ENCODE assay signal across 35 cellular contexts in genomic region chr11:32569313-32569881, GRCh38. TPM values are rescaled to one million over a fixed set of nuclear protein-coding genes. Genes with fewer than 3 reads are reported as not detected.
DNase-seq lines count a peak whose midpoint lies in the region; ATAC-seq, FAIRE-seq and TF ChIP-seq lines count a peak whose summit lies in the region.
"Had no signal": no experiment of that assay in that cellular context is flagged by ENCODE, and none has a peak within 500 bp of the region (broad histone marks: within the 10 kb centered on the region; RNA-seq: fewer than 3 reads in every experiment).

No MANE protein-coding gene starts in this region.

- no peak overlapping the region for H2BK15ac ChIP-seq in H9 (ENCODE audit: low read depth, low read length)

- DNase-seq in amniotic epithelial cell (ENCODE audit: low read depth) (peak; percentile 32), K562 (ENCODE audit: extremely low read depth in 1 of 4, low spot score in 3 of 4) (no peak), omental fat pad (ENCODE audit: low spot score) (no peak), ovary (no peak), H9 (no peak)
- DNase-seq: 8988T; ACHN; AML-193; BE2C; C1 segment of cervical spinal cord; Caco-2; Calu3; CD4-positive, alpha-beta memory T cell; CD4-positive, alpha-beta T cell; CD4-positive, CD25-positive, alpha-beta regulatory T cell; CD8-positive, alpha-beta memory T cell; CD8-positive, alpha-beta T cell; COR-L47; DMS 273 treated with DMSO at 0.1 percent for 48 hours; DMS153; DMS53; DMS79; DMS79 treated with DMSO at 0.1 percent for 48 hours; DND-41; EL had no signal

- no peak overlapping the region for H2AK5ac ChIP-seq in H9 (ENCODE audit: insufficient read length, low read length)

- WGBS in K562 (ENCODE audit: insufficient coverage, low coverage, missing lambda C conversion rate): 0% methylated on average over 2 of the region's 4 CpGs
- 43 to 70% (median 64%) methylated on average over 4 of the region's 4 CpGs for WGBS in ovary, 3 donors
- no CpG with 5 or more reads among the region's 4 CpGs for WGBS in H9 (ENCODE audit: extremely low coverage, insufficient read length, low lambda C conversion rate)

- no peak for TF ChIP-seq POLR2A in K562 (conservative IDR thresholded peaks at IDR 0.05)
- TF ChIP-seq POLR2A in ovary (IDR thresholded peaks at IDR 0.05): no peak

- no peaks in the 10 kb centered on the region for H3K79me1 ChIP-seq in H9 (ENCODE audit: insufficient read depth, low read depth, low read length, poor library complexity, severe bottlenecking)

- H3K4me1 Mint-ChIP-seq in H9: peaks cover 9 to 10% of the 10 kb centered on the region in 2 experiments

- H3T11ph ChIP-seq in H9 (ENCODE audit: low read length): no peak overlapping the region

- H3K4me3 ChIP-seq in K562 (no peak overlapping the region), ovary (no peak overlapping the region)
- H3K4me3 ChIP-seq: A549; BLaER1; BLaER1 treated with 17β-estradiol and CSF1 and Interleukin-3, amounts not matched to agents 10 nM and 100 nM had no signal

- no peak overlapping the region for H3K27ac ChIP-seq in K562 (ENCODE audit: extremely low read depth, low read depth, low read length)
- no peak overlapping the region for H3K27ac ChIP-seq in ovary
- no peak overlapping the region for H3K27ac ChIP-seq in H9 (ENCODE audit: insufficient read length, low read depth, low read length)
- H3K27ac ChIP-seq: 22Rv1; A549; BLaER1; BLaER1 treated with 17β-estradiol and CSF1 and Interleukin-3, amounts not matched to agents 10 nM and 100 nM; C4-2B had no signal

- no peak overlapping the region for H3K23ac ChIP-seq in H9 (ENCODE audit: insufficient read length, low read depth, low read length)

- H2BK12ac ChIP-seq in H9 (ENCODE audit: insufficient read length, low read depth, low read length): no peak overlapping the region

- H3K36me3 ChIP-seq in K562 (ENCODE audit: control insufficient read depth, insufficient read depth, low read length): no peaks in the 10 kb centered on the region
- H3K36me3 ChIP-seq in ovary: no peaks in the 10 kb centered on the region
- H3K36me3 ChIP-seq: BE2C; BLaER1; BLaER1 treated with 17β-estradiol and CSF1 and Interleukin-3, amounts not matched to agents 10 nM and 100 nM had no signal

- H3K79me2 ChIP-seq in K562 (ENCODE audit: control insufficient read depth, insufficient read depth, low read length) (no peaks in the 10 kb centered on the region), H9 (ENCODE audit: insufficient read depth, low read length) (no peaks in the 10 kb centered on the region)

- no peak overlapping the region for H3K56ac ChIP-seq in H9 (ENCODE audit: insufficient read length, low read depth, low read length)

- BruUV-seq in K562 (replicated peaks; lab: Mats Ljungman, UMichigan): no TSS peak

- no peak overlapping the region for H4K91ac ChIP-seq in H9 (ENCODE audit: insufficient read length, low read depth, low read length)

- H3K27me3 ChIP-seq in K562 (ENCODE audit: control insufficient read depth in 2 of 2, insufficient read depth in 2 of 2, low read length in 2 of 2): no peaks in the 10 kb centered on the region
- H3K27me3 ChIP-seq in ovary: no peaks in the 10 kb centered on the region
- no peaks in the 10 kb centered on the region for H3K27me3 ChIP-seq in H9 (ENCODE audit: insufficient read depth, low read length)
- H3K27me3 ChIP-seq: BE2C; BLaER1; BLaER1 treated with 17β-estradiol and CSF1 and Interleukin-3, amounts not matched to agents 10 nM and 100 nM had no signal

- H3K9ac ChIP-seq in K562 (ENCODE audit: insufficient read depth in 1 of 2, low read depth in 2 of 2, low read length in 2 of 2) (no peak overlapping the region), H9 (ENCODE audit: extremely low read depth, insufficient read length, low read length) (no peak overlapping the region)
- H3K9ac ChIP-seq: BLaER1; BLaER1 treated with 17β-estradiol and CSF1 and Interleukin-3, amounts not matched to agents 10 nM and 100 nM had no signal

- H4K20me1 ChIP-seq in K562 (replicated peaks; ENCODE audit: control insufficient read depth, insufficient read depth, low read length) (no peaks in the 10 kb centered on the region), H9 (ENCODE audit: control insufficient read depth, insufficient read depth, insufficient read length) (no peaks in the 10 kb centered on the region)
- H4K20me1 ChIP-seq: BLaER1; BLaER1 treated with 17β-estradiol and CSF1 and Interleukin-3, amounts not matched to agents 10 nM and 100 nM had no signal

- intact Hi-C loops in K562 (cut with micrococcal nuclease) (no loop called here), ovary (cut with DNase I) (no loop called here)

- H2BK5ac ChIP-seq in H9 (ENCODE audit: insufficient read length, low read length): no peak overlapping the region

- H3K23me2 ChIP-seq in H9 (ENCODE audit: insufficient read length, low read depth, low read length, poor library complexity, severe bottlenecking): no peaks in the 10 kb centered on the region

- H2BK20ac ChIP-seq in H9 (ENCODE audit: low read depth, low read length, poor library complexity, severe bottlenecking): no peak overlapping the region

- no peak for TF ChIP-seq RAD21 in K562 (CRISPR knock-in tag; conservative IDR thresholded peaks at IDR 0.05 in 1 of 2, IDR thresholded peaks at IDR 0.05 in 1 of 2)

- H3K4me1 ChIP-seq in K562 (replicated peaks in 1 of 2; ENCODE audit: control insufficient read depth in 2 of 2, insufficient read depth in 2 of 2, low read length in 2 of 2): peaks cover 0 to 5% of the 10 kb centered on the region in 2 experiments; a peak in 2 of 5 replicates
- no peaks in the 10 kb centered on the region for H3K4me1 ChIP-seq in ovary (ENCODE audit: insufficient read depth)
- peaks cover 6% of the 10 kb centered on the region; the same call in 1 of the 2 replicates for H3K4me1 ChIP-seq in H9 (ENCODE audit: insufficient read depth, low read length)
- H3K4me1 ChIP-seq: A549; BE2C; BLaER1; BLaER1 treated with 17β-estradiol and CSF1 and Interleukin-3, amounts not matched to agents 10 nM and 100 nM had no signal

- H3K27ac Mint-ChIP-seq in H9: no peak overlapping the region
- H3K27ac Mint-ChIP-seq: B cell; CD14-positive monocyte; CD4-positive, alpha-beta memory T cell; CD4-positive, alpha-beta T cell; CD4-positive, CD25-positive, alpha-beta regulatory T cell; CD8-positive, alpha-beta memory T cell; CD8-positive, alpha-beta T cell had no signal

- no peak overlapping the region for H4K8ac ChIP-seq in H9 (replicated peaks; ENCODE audit: insufficient read length, low read depth, low read length)

- ATAC-seq in K562 (no peak), omental fat pad (ENCODE audit: low FRiP score) (peak; percentile 85), HG02840 (IDR thresholded peaks at IDR 0.05; ENCODE audit: low FRiP score, unreplicated experiment) (no peak)
- ATAC-seq: A549; CD8-positive, alpha-beta T cell had no signal

- peaks cover 16% of the 10 kb centered on the region for H3K27me3 Mint-ChIP-seq in H9 (ENCODE audit: low read depth)

- CTCF ChIA-PET in K562 (lab: Yijun Ruan, JAX; ENCODE audit: low intra/inter-chr PET ratio): interaction anchor here (0.7 kb wide), 1 partner anchor 8 kb away, joined by 5 read pairs; no protein-coding TSS in a partner anchor

- H3K14ac ChIP-seq in H9 (ENCODE audit: insufficient read depth, low read length): no peak overlapping the region

- H3K9me3 Mint-ChIP-seq in H9: peaks cover 0 to 5% of the 10 kb centered on the region in 2 experiments; a peak in 1 of 5 replicates
- H3K9me3 Mint-ChIP-seq: CD14-positive monocyte; CD4-positive, alpha-beta T cell; CD4-positive, CD25-positive, alpha-beta regulatory T cell; CD8-positive, alpha-beta memory T cell; CD8-positive, alpha-beta T cell had no signal

- TF ChIP-seq EP300 in K562 (IDR thresholded peaks at IDR 0.05; ENCODE audit: low read length): no peak
- TF ChIP-seq EP300 in ovary (IDR thresholded peaks at IDR 0.05): no peak

- no peak overlapping the region for H3K4me3 Mint-ChIP-seq in H9
- H3K4me3 Mint-ChIP-seq: B cell; CD14-positive monocyte; CD4-positive, alpha-beta memory T cell; CD4-positive, alpha-beta T cell; CD4-positive, CD25-positive, alpha-beta regulatory T cell; CD8-positive, alpha-beta memory T cell; CD8-positive, alpha-beta T cell had no signal

- H2BK120ac ChIP-seq in H9 (ENCODE audit: low read depth, low read length, poor library complexity, severe bottlenecking): no peak overlapping the region

- in situ Hi-C loops in K562 (cut with MboI): no loop called here

- no peaks in the 10 kb centered on the region for H3K9me1 ChIP-seq in K562 (ENCODE audit: control insufficient read depth, insufficient read depth, low read length)

- no peaks in the 10 kb centered on the region; a peak in 1 of 7 replicates for H3K36me3 Mint-ChIP-seq in H9 (ENCODE audit: insufficient read depth in 1 of 3, low read depth in 3 of 3)
- H3K36me3 Mint-ChIP-seq: CD14-positive monocyte; CD4-positive, alpha-beta memory T cell; CD4-positive, CD25-positive, alpha-beta regulatory T cell; CD8-positive, alpha-beta T cell had no signal

- POLR2A ChIA-PET in K562 (lab: Yijun Ruan, JAX): no interaction called here

- no peak overlapping the region for H2AFZ ChIP-seq in K562 (ENCODE audit: low read depth, low read length)
- no peak overlapping the region for H2AFZ ChIP-seq in H9 (ENCODE audit: low read length)

- H3K4ac ChIP-seq in H9 (ENCODE audit: low read depth, low read length): no peak overlapping the region

- FAIRE-seq in K562 (lab: Jason Lieb, UNC): no peak
- FAIRE-seq: A204.1, A549, D721Med had no signal

- no peak overlapping the region for H3K18ac ChIP-seq in H9 (ENCODE audit: insufficient read length, low read depth, low read length)

- no peak overlapping the region for H3K4me2 ChIP-seq in K562 (ENCODE audit: insufficient read depth, low read length)
- H3K4me2 ChIP-seq in H9 (ENCODE audit: insufficient read depth, insufficient read length, low read length): no peak overlapping the region
- H3K4me2 ChIP-seq: A549; BLaER1; BLaER1 treated with 17β-estradiol and CSF1 and Interleukin-3, amounts not matched to agents 10 nM and 100 nM had no signal

- TF ChIP-seq CTCF in K562 (IDR thresholded peaks at IDR 0.05 in 2 of 3, conservative IDR thresholded peaks at IDR 0.05 in 1 of 3; ENCODE audit: insufficient read depth in 2 of 3, low read depth in 1 of 3, low read length in 3 of 3) (no peak), omental fat pad (IDR thresholded peaks at IDR 0.05) (no peak), ovary (IDR thresholded peaks at IDR 0.05) (no peak), H9 (conservative IDR thresholded peaks at IDR 0.05) (no peak)

- H4K5ac ChIP-seq in H9 (ENCODE audit: insufficient read length, low read depth, low read length): no peak overlapping the region

- H3K9me3 ChIP-seq in K562 (replicated peaks; ENCODE audit: control insufficient read depth, insufficient read depth, low read depth, low read length): no peaks in the 10 kb centered on the region
- H3K9me3 ChIP-seq in ovary: no peaks in the 10 kb centered on the region
- no peaks in the 10 kb centered on the region for H3K9me3 ChIP-seq in H9 (ENCODE audit: control insufficient read depth, low read depth, low read length)
- H3K9me3 ChIP-seq: A549; BE2C; BLaER1; BLaER1 treated with 17β-estradiol and CSF1 and Interleukin-3, amounts not matched to agents 10 nM and 100 nM; Caco-2 had no signal

RNA-seq across cellular contexts. Expression of gene EIF3M, which starts 14.2 kb away (rescaled TPM):
- total RNA-seq in K562 (2011; cell fraction: chromatin; rRNA removed; ENCODE audit: low replicate concordance): 143 and 240 TPM in 2 replicates
- 61.9 and 64.3 TPM in 2 replicates for total RNA-seq in K562 (2011; cell fraction: nucleolus; rRNA removed)
- 147 and 194 TPM in 2 replicates for total RNA-seq in K562 (2011; cell fraction: nucleoplasm; rRNA removed)
- 685 and 767 TPM in 2 replicates for total RNA-seq in K562 (2014; rRNA removed)
- 1,008 and 1,115 TPM in 2 replicates for total RNA-seq in K562 (2014; rRNA removed; fragmentation: Illumina TruSeq; extraction: Trizol)
- total RNA-seq in K562 (2015; rRNA removed; fragmentation: Illumina TruSeq; extraction: Trizol): 816 and 886 TPM in 2 replicates
- total RNA-seq in K562 (2021): 602 and 621 TPM in 2 replicates
- polyA plus RNA-seq in K562 (2011; rRNA removed): 784 and 1,058 TPM in 2 replicates
- 242 and 538 TPM in 2 replicates for polyA plus RNA-seq in K562 (2011; cell fraction: cytosol; rRNA removed)
- polyA plus RNA-seq in K562 (2011; cell fraction: nucleus; rRNA removed): 246 and 388 TPM in 2 replicates
- 814 and 865 TPM in 2 replicates for polyA plus RNA-seq in K562 (2012)
- 1,041 and 1,279 TPM in 2 replicates for polyA plus RNA-seq in K562 (2014; fragmentation: Illumina TruSeq; extraction: Trizol)
- 1,000 to 10,000 TPM; 1,793 to 2,015 TPM for polyA plus RNA-seq in K562 (2014; fragmentation: Nextera tagmentation; extraction: Ambion mirVana)
- 920 and 1,225 TPM in 2 replicates for polyA plus RNA-seq in K562 (2014; rRNA removed)
- 817 and 852 TPM in 2 replicates for polyA minus RNA-seq in K562 (2011; rRNA and poly(A)+ RNA removed)
- polyA minus RNA-seq in K562 (2011; cell fraction: cytosol; rRNA and poly(A)+ RNA removed): 219 and 325 TPM in 2 replicates
- polyA minus RNA-seq in K562 (2011; cell fraction: nucleus; rRNA and poly(A)+ RNA removed): 56.5 and 107 TPM in 2 replicates
- total RNA-seq in omental fat pad: 100 to 1,000 TPM; 319 to 534 (median 455) TPM
- 100 to 1,000 TPM; 273 to 571 (median 337) TPM for total RNA-seq in ovary
- 100 to 1,000 TPM; 380 to 390 TPM for polyA plus RNA-seq in ovary
- total RNA-seq in H9 (2021): 365 TPM in 2 replicates
